In the genomic region with DNA sequence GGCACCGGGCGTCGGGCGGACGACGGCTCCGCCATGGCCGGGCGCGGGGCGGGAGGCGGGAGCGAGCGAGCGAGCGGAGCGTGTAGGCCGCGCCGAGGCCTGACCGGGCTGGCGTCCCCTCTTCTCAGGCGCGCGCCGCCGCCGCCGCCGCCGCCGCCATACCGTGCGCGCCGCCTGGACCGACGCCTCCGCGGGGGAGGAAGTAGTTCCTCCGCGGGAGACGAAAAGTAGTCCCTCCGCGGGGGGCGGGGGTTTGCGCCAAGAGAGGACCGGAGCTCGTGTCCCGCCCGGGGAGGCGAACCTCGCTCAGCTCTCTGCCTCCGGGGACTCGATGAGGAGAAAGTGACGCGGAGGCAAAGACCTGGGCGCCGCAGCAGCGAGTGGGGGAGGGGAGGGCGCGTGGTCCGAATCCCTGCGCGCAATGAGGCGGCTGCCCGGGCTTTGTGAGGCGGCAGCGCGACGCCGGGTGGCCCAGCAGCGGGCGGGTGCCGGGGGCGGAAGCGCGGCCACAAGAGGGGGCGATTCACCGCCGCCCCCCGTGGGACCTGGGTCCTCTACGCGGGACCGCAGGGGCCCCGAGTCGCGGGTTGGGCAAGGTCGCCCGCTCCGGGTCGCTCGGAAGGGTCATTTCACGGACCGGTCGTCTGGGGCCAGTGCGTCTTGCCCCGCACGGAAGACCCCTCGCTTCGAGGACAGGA, we compare ENCODE assay signal across 8 cellular contexts. TPM values are rescaled to one million over a fixed set of nuclear protein-coding genes. Genes with fewer than 3 reads are reported as not detected.
DNase-seq lines count a peak whose midpoint lies in the region; TF ChIP-seq lines count a peak whose summit lies in the region.

A gene (minus strand): TSS at position 176 of the 698 bp plus-strand sequence. CDS start 141 bp downstream, at position 35.

- peak in 4 of 6 experiments; percentile 19 to 38 (median 22) for TF ChIP-seq CTCF in adrenal gland (IDR thresholded peaks at IDR 0.05)
- TF ChIP-seq CTCF in left ventricle myocardium inferior (IDR thresholded peaks at IDR 0.05; ENCODE audit: borderline replicate concordance): peak; percentile 58
- peak in 3 of 4 experiments; percentile 31 to 48 (median 45) for TF ChIP-seq CTCF in prostate gland (IDR thresholded peaks at IDR 0.05)

- H3K4me3 ChIP-seq in GM08714 (ENCODE audit: low read length) (peak within 1 kb of the TSS; percentile 80), adrenal gland (peak within 1 kb of the TSS; percentile 40 to 90 (median 78)), left ventricle myocardium inferior (peak within 1 kb of the TSS; percentile 91), prostate gland (peak within 1 kb of the TSS; percentile 77 to 93), urinary bladder (ENCODE audit: low read depth, low read length) (peak within 1 kb of the TSS; percentile 98)

- CTCF ChIA-PET in HEK293T (lab: Yijun Ruan, JAX): no interaction called here

- TF ChIP-seq POLR2A in adrenal gland (IDR thresholded peaks at IDR 0.05) (peak; percentile 38 to 71), prostate gland (IDR thresholded peaks at IDR 0.05) (peak; percentile 44)

- H3K27ac ChIP-seq in adrenal gland (peak within 1 kb of the TSS; percentile 83 to 97 (median 93)), left ventricle myocardium inferior (replicated peaks) (peak within 1 kb of the TSS; percentile 100), prostate gland (peak within 1 kb of the TSS; percentile 95 to 96), urinary bladder (ENCODE audit: low read depth) (peak within 1 kb of the TSS; percentile 97)

- DNase-seq in HEK293T (ENCODE audit: extremely low spot score) (peak; percentile 78), NCI-H1092 (lab: John Stamatoyannopoulos, UW) (peak; percentile 85), T-helper 1 cell (peak; percentile 63 to 83 (median 76)), adrenal gland (peak; percentile 76 to 87 (median 81)), left ventricle myocardium inferior (peak; percentile 87), prostate gland (ENCODE audit: low spot score) (peak; percentile 61)

- H3K27me3 ChIP-seq in adrenal gland (no peaks in the 10 kb centered on the region), left ventricle myocardium inferior (ENCODE audit: low read depth) (no peaks in the 10 kb centered on the region), prostate gland (replicated peaks; ENCODE audit: insufficient read depth) (no peaks in the 10 kb centered on the region)

- intact Hi-C loops in adrenal gland (cut with DNase I): loop anchor here (5.0 kb wide), 2 partner anchors 74 to 79 kb away; no protein-coding TSS in a partner anchor
- intact Hi-C loops in left ventricle myocardium inferior (cut with micrococcal nuclease): no loop called here
- intact Hi-C loops in prostate gland (cut with DNase I): loop anchor here (2.0 to 5.0 kb wide), 3 partner anchors 35 to 134 kb away; a partner anchor contains a TSS

- 0 to 1% (median 1%) methylated on average over 12 to 90 of the region's 101 CpGs for WGBS in adrenal gland, 4 donors
- WGBS in prostate gland: under 1% methylated on average over 59 of the region's 101 CpGs
- under 1% methylated on average over 100 of the region's 101 CpGs for WGBS in urinary bladder

- POLR2A ChIA-PET in HEK293T (lab: Yijun Ruan, JAX): interaction anchor here (0.6 to 4.3 kb wide), 9 partner anchors 13 to 129 kb away, joined by 3 to 37 read pairs (median 4); a partner anchor contains a TSS

- H3K9me3 ChIP-seq in adrenal gland (replicated peaks in 1 of 3) (no peaks in the 10 kb centered on the region), left ventricle myocardium inferior (replicated peaks) (no peaks in the 10 kb centered on the region), prostate gland (no peaks in the 10 kb centered on the region)

- H3K4me1 ChIP-seq in adrenal gland (replicated peaks in 1 of 2): peaks cover 17 to 23% of the 10 kb centered on the region in 2 donors
- H3K4me1 ChIP-seq in left ventricle myocardium inferior: peaks cover 56% of the 10 kb centered on the region
- H3K4me1 ChIP-seq in prostate gland (replicated peaks): peaks cover 4% of the 10 kb centered on the region
- no peaks in the 10 kb centered on the region for H3K4me1 ChIP-seq in urinary bladder (ENCODE audit: insufficient read depth)

- H3K36me3 ChIP-seq in adrenal gland (replicated peaks in 1 of 2) (peaks cover 0 to 11% of the 10 kb centered on the region in 2 donors), left ventricle myocardium inferior (peaks cover 30% of the 10 kb centered on the region), prostate gland (no peaks in the 10 kb centered on the region), urinary bladder (ENCODE audit: insufficient read depth) (no peaks in the 10 kb centered on the region)

TF ChIP-seq in HEK293T, 16 proteins besides CTCF, POLR2A, EP300 and RAD21:
- TF ChIP-seq ELF4 (IDR thresholded peaks at IDR 0.05) (peak; percentile 51; the same call in 1 of the 2 replicates), NFRKB (IDR thresholded peaks at IDR 0.05) (peak; percentile 87), L3MBTL2 (conservative IDR thresholded peaks at IDR 0.05) (peak; percentile 98), LEF1 (IDR thresholded peaks at IDR 0.05; ENCODE audit: borderline replicate concordance) (peak; percentile 84; the same call in 1 of the 2 replicates), CTBP1 (IDR thresholded peaks at IDR 0.05; ENCODE audit: borderline replicate concordance) (peak; percentile 92), SUZ12 (IDR thresholded peaks at IDR 0.05) (no peak), HDGF (IDR thresholded peaks at IDR 0.05; ENCODE audit: borderline replicate concordance) (no peak), FOXK2 (IDR thresholded peaks at IDR 0.05) (no peak), SP1 (IDR thresholded peaks at IDR 0.05) (no peak), TARDBP (IDR thresholded peaks at IDR 0.05) (peak; percentile 82), FOXA1 (IDR thresholded peaks at IDR 0.05) (no peak), BHLHE40 (IDR thresholded peaks at IDR 0.05; ENCODE audit: borderline replicate concordance) (no peak)
- TF ChIP-seq, protein P1, sequence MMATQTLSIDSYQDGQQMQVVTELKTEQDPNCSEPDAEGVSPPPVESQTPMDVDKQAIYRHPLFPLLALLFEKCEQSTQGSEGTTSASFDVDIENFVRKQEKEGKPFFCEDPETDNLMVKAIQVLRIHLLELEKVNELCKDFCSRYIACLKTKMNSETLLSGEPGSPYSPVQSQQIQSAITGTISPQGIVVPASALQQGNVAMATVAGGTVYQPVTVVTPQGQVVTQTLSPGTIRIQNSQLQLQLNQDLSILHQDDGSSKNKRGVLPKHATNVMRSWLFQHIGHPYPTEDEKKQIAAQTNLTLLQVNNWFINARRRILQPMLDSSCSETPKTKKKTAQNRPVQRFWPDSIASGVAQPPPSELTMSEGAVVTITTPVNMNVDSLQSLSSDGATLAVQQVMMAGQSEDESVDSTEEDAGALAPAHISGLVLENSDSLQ (IDR thresholded peaks at IDR 0.05): no peak

RNA-seq across cellular contexts. Expression of the gene that starts here (rescaled TPM):
- 10 to 100 TPM; 28.9 to 81.1 (median 40.2) TPM for total RNA-seq in adrenal gland
- 10 to 100 TPM; 11.1 to 32.7 (median 16.2) TPM for polyA plus RNA-seq in adrenal gland
- 34.9 TPM for total RNA-seq in left ventricle myocardium inferior
- 10 to 100 TPM; 43.2 to 83.8 TPM for total RNA-seq in prostate gland
- 195 TPM for total RNA-seq in urinary bladder
- 19.5 TPM for polyA plus RNA-seq in urinary bladder

Comparison
In these comparisons a context has a peak if more than half of its experiments do, and no peak if none do; other contexts are left out.
1. Peak in every context shown above with its lines: DNase-seq, H3K4me3 ChIP-seq and H3K27ac ChIP-seq.